25 cellular contexts compared by ENCODE assay signal in genomic region chr5:107377277-107377609, GRCh38.
DNase-seq lines count a peak whose midpoint lies in the region; ATAC-seq and TF ChIP-seq lines count a peak whose summit lies in the region.
"Had no signal": no experiment of that assay in that cellular context is flagged by ENCODE, and none has a peak within 500 bp of the region (broad histone marks: within the 10 kb centered on the region; RNA-seq: fewer than 3 reads in every experiment).

No MANE protein-coding gene starts in this region.

- H3K4me1 ChIP-seq in GM23338 (ENCODE audit: insufficient read depth) (peaks cover 23% of the 10 kb centered on the region), SJSA1 (replicated peaks) (peaks cover 57% of the 10 kb centered on the region), sigmoid colon (no peaks in the 10 kb centered on the region)

- H3K36me3 ChIP-seq in GM23338 (ENCODE audit: insufficient read depth) (no peaks in the 10 kb centered on the region), SJSA1 (no peaks in the 10 kb centered on the region), sigmoid colon (no peaks in the 10 kb centered on the region)

- H3K9me3 ChIP-seq in SJSA1 (replicated peaks) (no peaks in the 10 kb centered on the region), sigmoid colon (no peaks in the 10 kb centered on the region)
- H3K9me3 ChIP-seq: Caco-2, SJCRH30 had no signal

- no peak overlapping the region for H3K4me3 Mint-ChIP-seq in GM23338
- H3K4me3 Mint-ChIP-seq in endothelial cell (ENCODE audit: unreplicated experiment): no peak overlapping the region
- H3K4me3 Mint-ChIP-seq in osteocyte (ENCODE audit: unreplicated experiment): no peak overlapping the region
- H3K4me3 Mint-ChIP-seq: B cell; CD8-positive, alpha-beta T cell had no signal

- no peaks in the 10 kb centered on the region; the same call in 1 of the 2 replicates for H4K20me1 ChIP-seq in GM23338 (replicated peaks; ENCODE audit: insufficient read depth)

- no peaks in the 10 kb centered on the region for H3K36me3 Mint-ChIP-seq in GM23338 (ENCODE audit: low read depth)
- no peaks in the 10 kb centered on the region for H3K36me3 Mint-ChIP-seq in endothelial cell (ENCODE audit: low read depth, unreplicated experiment)
- peaks cover 2% of the 10 kb centered on the region for H3K36me3 Mint-ChIP-seq in osteocyte (ENCODE audit: unreplicated experiment)
- H3K36me3 Mint-ChIP-seq: CD8-positive, alpha-beta T cell had no signal

- H3K27ac ChIP-seq in GM23338 (ENCODE audit: low read depth) (no peak overlapping the region), SJSA1 (peak overlapping the region; percentile 89), sigmoid colon (no peak overlapping the region)
- H3K27ac ChIP-seq: C4-2B, KMS-11, SJCRH30 had no signal

- H3K27ac Mint-ChIP-seq in GM23338 (peak overlapping the region; percentile 59; the same call in 1 of the 2 replicates), endothelial cell (ENCODE audit: unreplicated experiment) (peak overlapping the region; percentile 2), osteocyte (ENCODE audit: unreplicated experiment) (peak overlapping the region; percentile 58)
- H3K27ac Mint-ChIP-seq: B cell; CD8-positive, alpha-beta T cell had no signal

- 92% methylated on average over 5 of the region's 5 CpGs for WGBS in sigmoid colon, 2 donors

- no peak overlapping the region for H3K4me3 ChIP-seq in GM23338
- H3K4me3 ChIP-seq in SJSA1: no peak overlapping the region
- H3K4me3 ChIP-seq in sigmoid colon: no peak overlapping the region
- H3K4me3 ChIP-seq: SJCRH30 had no signal

- H3K27me3 Mint-ChIP-seq in GM23338 (ENCODE audit: insufficient read depth, low read depth, poor library complexity) (peaks cover 2% of the 10 kb centered on the region), endothelial cell (ENCODE audit: unreplicated experiment) (no peaks in the 10 kb centered on the region), osteocyte (ENCODE audit: unreplicated experiment) (no peaks in the 10 kb centered on the region)
- H3K27me3 Mint-ChIP-seq: B cell had no signal

- DNase-seq in GM23338 (ENCODE audit: low spot score): no peak
- no peak for DNase-seq in SJSA1 (ENCODE audit: low read depth in 1 of 2, low spot score in 2 of 2)
- DNase-seq in endothelial cell (ENCODE audit: low spot score): no peak
- no peak for DNase-seq in osteocyte (ENCODE audit: extremely low spot score, unreplicated experiment)
- DNase-seq in sigmoid colon: no peak
- DNase-seq: Caco-2; CD8-positive, alpha-beta T cell; DMS 273 treated with DMSO at 0.1 percent for 48 hours; DMS79 treated with DMSO at 0.1 percent for 48 hours; NCI-H1092; NCI-H1417 treated with DMSO at 0.1 percent for 48 hours; NCI-H187; NCI-H2081 treated with DMSO at 0.1 percent for 48 hours; NCI-H2171; NCI-H226; NCI-H510A; NCI-H774; PC-3; SJCRH30 had no signal

- intact Hi-C loops in sigmoid colon (cut with DNase I): no loop called here

- H3K27me3 ChIP-seq in GM23338 (ENCODE audit: insufficient read depth) (no peaks in the 10 kb centered on the region), SJSA1 (replicated peaks) (no peaks in the 10 kb centered on the region), sigmoid colon (no peaks in the 10 kb centered on the region)
- H3K27me3 ChIP-seq: SJCRH30 had no signal

- H3F3A ChIP-seq in GM23338 (replicated peaks; ENCODE audit: low read depth): no peaks in the 10 kb centered on the region

- no peaks in the 10 kb centered on the region for H3K79me2 ChIP-seq in GM23338 (replicated peaks; ENCODE audit: insufficient read depth)

- H3K4me2 ChIP-seq in GM23338: no peak overlapping the region
- H3K4me2 ChIP-seq: KMS-11 had no signal

- no peak for TF ChIP-seq CTCF in GM23338 (conservative IDR thresholded peaks at IDR 0.05; ENCODE audit: low read depth in 2 of 2)
- no peak for TF ChIP-seq CTCF in endothelial cell (IDR thresholded peaks at IDR 0.05; ENCODE audit: unreplicated experiment)
- TF ChIP-seq CTCF in osteocyte (IDR thresholded peaks at IDR 0.05): no peak
- TF ChIP-seq CTCF in sigmoid colon (IDR thresholded peaks at IDR 0.05): no peak

- ATAC-seq in GM23338: no peak
- ATAC-seq in GM18519 (IDR thresholded peaks at IDR 0.05; ENCODE audit: low FRiP score, unreplicated experiment): no peak
- ATAC-seq in HG02938 (IDR thresholded peaks at IDR 0.05; ENCODE audit: unreplicated experiment): no peak
- ATAC-seq: CD8-positive, alpha-beta T cell; PC-3; Right ventricle myocardium inferior had no signal

- H3K9me3 Mint-ChIP-seq in GM23338: no peaks in the 10 kb centered on the region
- no peaks in the 10 kb centered on the region for H3K9me3 Mint-ChIP-seq in endothelial cell (ENCODE audit: unreplicated experiment)
- peaks cover 5% of the 10 kb centered on the region for H3K9me3 Mint-ChIP-seq in osteocyte (ENCODE audit: unreplicated experiment)
- H3K9me3 Mint-ChIP-seq: CD8-positive, alpha-beta T cell had no signal

- TF ChIP-seq POLR2A in sigmoid colon (IDR thresholded peaks at IDR 0.05): no peak

- H3K4me1 Mint-ChIP-seq in GM23338 (peaks cover 45% of the 10 kb centered on the region), endothelial cell (ENCODE audit: unreplicated experiment) (peaks cover 5% of the 10 kb centered on the region), osteocyte (ENCODE audit: unreplicated experiment) (peaks cover 28% of the 10 kb centered on the region)

- TF ChIP-seq EP300 in sigmoid colon (IDR thresholded peaks at IDR 0.05): no peak

- no peaks in the 10 kb centered on the region for H3K9me2 ChIP-seq in GM23338 (ENCODE audit: insufficient read depth)

- no peak overlapping the region for H2AFZ ChIP-seq in GM23338

TF ChIP-seq in GM23338, 12 proteins besides CTCF, POLR2A, EP300 and RAD21:
- no peak for TF ChIP-seq CREB1 (CRISPR knock-in tag; IDR thresholded peaks at IDR 0.05; ENCODE audit: low read depth)
- no peak for TF ChIP-seq POLR2AphosphoS5 (IDR thresholded peaks at IDR 0.05; ENCODE audit: low read depth)

Comparison
In these comparisons a context has a peak if more than half of its experiments do, and no peak if none do; other contexts are left out.
1. H3K27ac Mint-ChIP-seq: peak in every context shown above with its lines; median percentile 59 in GM23338; 58 in osteocyte; 2 in endothelial cell.